In genomic region chr10:810351-810846, GRCh38 we compare ENCODE assay signal across 8 cellular contexts.
DNase-seq lines count a peak whose midpoint lies in the region; TF ChIP-seq lines count a peak whose summit lies in the region.

No MANE protein-coding gene starts in this region.

- DNase-seq in DMS53 (lab: John Stamatoyannopoulos, UW) (peak; percentile 61), DMS53 treated with DMSO at 0.1 percent for 48 hours (lab: John Stamatoyannopoulos, UW; ENCODE audit: unreplicated experiment) (no peak), NCI-H510A treated with DMSO at 0.1 percent for 48 hours (lab: John Stamatoyannopoulos, UW) (peak; percentile 28), epithelial cell of proximal tubule (ENCODE audit: low read depth) (no peak), osteocyte (ENCODE audit: extremely low spot score, unreplicated experiment) (peak; percentile 53), NCI-H2081 treated with DMSO at 0.1 percent for 48 hours (lab: John Stamatoyannopoulos, UW) (no peak), NCI-H2107 (lab: John Stamatoyannopoulos, UW) (no peak), Calu3 (no peak)

- H3K36me3 Mint-ChIP-seq in osteocyte (ENCODE audit: unreplicated experiment) = peaks cover 33% of the 10 kb centered on the region
- H3K36me3 Mint-ChIP-seq in Calu3 (ENCODE audit: insufficient read depth, unreplicated experiment) = peaks cover 78% of the 10 kb centered on the region

- BruUV-seq in Calu3 (replicated peaks; lab: Mats Ljungman, UMichigan) = no TSS peak

- no peaks in the 10 kb centered on the region for H3K9me3 Mint-ChIP-seq in osteocyte (ENCODE audit: unreplicated experiment)
- H3K9me3 Mint-ChIP-seq in Calu3 (ENCODE audit: low read depth, unreplicated experiment) = no peaks in the 10 kb centered on the region

- H3K27ac Mint-ChIP-seq in osteocyte (ENCODE audit: unreplicated experiment) = no peak overlapping the region
- H3K27ac Mint-ChIP-seq in Calu3 (ENCODE audit: unreplicated experiment) = no peak overlapping the region

- TF ChIP-seq CTCF in epithelial cell of proximal tubule (conservative IDR thresholded peaks at IDR 0.05; ENCODE audit: low read depth, low read length) (peak; percentile 32), osteocyte (IDR thresholded peaks at IDR 0.05) (peak; percentile 64), Calu3 (IDR thresholded peaks at IDR 0.05; ENCODE audit: unreplicated experiment) (no peak)

- no peaks in the 10 kb centered on the region for H3K27me3 Mint-ChIP-seq in osteocyte (ENCODE audit: unreplicated experiment)
- H3K27me3 Mint-ChIP-seq in Calu3 (ENCODE audit: unreplicated experiment) = no peaks in the 10 kb centered on the region

- CTCF ChIA-PET in Calu3 (lab: Charles Lee) = no interaction called here

- H3K4me3 Mint-ChIP-seq in osteocyte (ENCODE audit: unreplicated experiment) (no peak overlapping the region), Calu3 (ENCODE audit: low read depth, unreplicated experiment) (no peak overlapping the region)

- H3K4me1 Mint-ChIP-seq in osteocyte (ENCODE audit: unreplicated experiment) (no peaks in the 10 kb centered on the region), Calu3 (ENCODE audit: low read depth, unreplicated experiment) (no peaks in the 10 kb centered on the region)

- intact Hi-C loops in Calu3 (cut with micrococcal nuclease; ENCODE audit: unreplicated experiment) = no loop called here

- H3K4me3 ChIP-seq in epithelial cell of proximal tubule (ENCODE audit: low read depth, low read length) = no peak overlapping the region

Comparison
In these comparisons a context has a peak if more than half of its experiments do, and no peak if none do; other contexts are left out.
1. DNase-seq: peak in DMS53 (single experiment), NCI-H510A treated with DMSO at 0.1 percent for 48 hours (single experiment) and osteocyte (single experiment); none in DMS53 treated with DMSO at 0.1 percent for 48 hours (single experiment), epithelial cell of proximal tubule (single experiment), NCI-H2081 treated with DMSO at 0.1 percent for 48 hours (single experiment), NCI-H2107 (single experiment) and Calu3 (single experiment).